In genomic region chr11:1049911-1050580, GRCh38 we compare ENCODE assay signal across 30 cellular contexts. TPM values are rescaled to one million over a fixed set of nuclear protein-coding genes. Genes with fewer than 3 reads are reported as not detected.
DNase-seq lines count a peak whose midpoint lies in the region; ATAC-seq, FAIRE-seq and TF ChIP-seq lines count a peak whose summit lies in the region.
"Had no signal": no experiment of that assay in that cellular context is flagged by ENCODE, and none has a peak within 500 bp of the region (broad histone marks: within the 10 kb centered on the region; RNA-seq: fewer than 3 reads in every experiment).

No MANE protein-coding gene starts in this region.

- H3K27me3 ChIP-seq in left lung, result peaks cover 0 to 70% of the 10 kb centered on the region in 2 donors
- peaks cover 0 to 24% (median 16%) of the 10 kb centered on the region in 3 donors for H3K27me3 ChIP-seq in psoas muscle (ENCODE audit: insufficient read depth in 3 of 3, low read length in 2 of 3)
- H3K27me3 ChIP-seq: neutrophil had no signal

- H3K36me3 ChIP-seq in left lung (no peaks in the 10 kb centered on the region), psoas muscle (ENCODE audit: insufficient read depth in 1 of 2, low read depth in 1 of 2) (no peaks in the 10 kb centered on the region)
- H3K36me3 ChIP-seq: heart right ventricle, neutrophil, tibial artery had no signal

- no peak for ATAC-seq in left lung
- no peak for ATAC-seq in psoas muscle

- 74 to 81% (median 74%) methylated on average over 17 to 18 of the region's 18 CpGs for WGBS in psoas muscle, 3 donors

- H3K4me1 ChIP-seq in left lung (peaks cover 6 to 22% of the 10 kb centered on the region in 2 donors), psoas muscle (no peaks in the 10 kb centered on the region)

- peak; percentile 20 for FAIRE-seq in HTR-8/SVneo (lab: Jason Lieb, UNC)
- FAIRE-seq: A204.1 had no signal

- H3K27ac ChIP-seq in left lung, result no peak overlapping the region
- H3K27ac ChIP-seq in psoas muscle, result no peak overlapping the region
- H3K27ac ChIP-seq: coronary artery, heart right ventricle, neutrophil, tibial artery had no signal

- no peak for TF ChIP-seq CTCF in left lung (IDR thresholded peaks at IDR 0.05)
- no peak for TF ChIP-seq CTCF in psoas muscle (IDR thresholded peaks at IDR 0.05)

- no peak overlapping the region for H3K4me3 ChIP-seq in left lung
- H3K4me3 ChIP-seq in psoas muscle, result no peak overlapping the region
- H3K4me3 ChIP-seq: coronary artery, heart right ventricle, smooth muscle cell, tibial artery had no signal

- intact Hi-C loops in left lung (cut with DNase I) (no loop called here), psoas muscle (cut with DNase I) (loop anchor here (2.0 to 5.0 kb wide), 3 partner anchors 73 to 203 kb away; partner anchors contain the start of gene AP2A2 (in 2 of the 2))

- peaks cover 0 to under 1% of the 10 kb centered on the region in 2 donors for H3K9me3 ChIP-seq in left lung
- no peaks in the 10 kb centered on the region for H3K9me3 ChIP-seq in psoas muscle
- H3K9me3 ChIP-seq: neutrophil, tibial artery had no signal

- peak; percentile 58 for DNase-seq in activated effector memory CD4-positive, alpha-beta T cell treated with anti-CD3 and anti-CD28 coated beads, Interleukin-2, amount 50 U/mL, for 16 hours
- no peak for DNase-seq in activated effector memory CD4-positive, alpha-beta T cell treated with Interleukin-2 at 50 U/mL for 16 hours
- DNase-seq in HTR-8/SVneo (ENCODE audit: insufficient read length, low spot score) (no peak), left lung (peak; percentile 29 to 75), psoas muscle (peak; percentile 7 to 45), globus pallidus (ENCODE audit: low spot score) (no peak), NCI-H526 (lab: John Stamatoyannopoulos, UW) (no peak), HT-29 (ENCODE audit: low spot score) (no peak)
- DNase-seq: activated CD4-positive, alpha-beta T cell treated with anti-CD3 and anti-CD28 coated beads, Interleukin-2, amount 10 ng/mL, durations not matched to agents 7 days and 5 days; activated naive CD4-positive, alpha-beta T cell treated with Interleukin-2 at 50 U/mL for 16 hours; activated T-cell treated with anti-CD3 and anti-CD28 coated beads, Interleukin-2, amount 50 U/mL, for 4 hours; DMS 273 treated with DMSO at 0.1 percent for 48 hours; effector memory CD8-positive, alpha-beta T cell; H9; KBM-7; NCI-H2029 treated with DMSO at 0.1 percent for 48 hours; NCI-H2227 treated with DMSO at 0.1 percent for 48 hours; stimulated activated CD4-positive, alpha-beta T cell treated with anti-CD3 and anti-CD28 coated beads, Interleukin-2, amount 100 ng/mL, for 24 hours had no signal

RNA-seq across cellular contexts. Expression of gene MUC6, which starts 13.5 kb away (rescaled TPM):
- total RNA-seq in left lung, result not detected
- not detected for total RNA-seq in psoas muscle
- under 1 TPM; under 0.01 to 0.04 (median 0.01) TPM for polyA plus RNA-seq in psoas muscle
- total RNA-seq in HT-29 (2014; rRNA removed; shearing (Covaris generic)), result 0.08 and 0.31 TPM in 2 replicates
- total RNA-seq: activated CD4-positive, alpha-beta T cell treated with anti-CD3 and anti-CD28 coated beads, Interleukin-2, amount 10 ng/mL, durations not matched to agents 7 days and 5 days; CD8-positive, alpha-beta memory T cell; fibroblast of villous mesenchyme; H9; heart right ventricle; HT1080; MCF 10A; myocyte; smooth muscle cell had no signal
- polyA plus RNA-seq: CD8-positive, alpha-beta memory T cell; smooth muscle cell had no signal

RNA-seq across cellular contexts. Expression of gene MUC2, which starts 24.6 kb away (rescaled TPM):
- total RNA-seq in left lung (not detected), psoas muscle (under 1 TPM in 3 of 4 donors, not detected in 1; 0.02 to 0.44 (median 0.04) TPM)
- polyA plus RNA-seq in psoas muscle, result under 1 TPM in 2 of 3 donors, not detected in 1; under 0.01 to 0.01 TPM
- 6.9 and 9.1 TPM in 2 replicates for total RNA-seq in HT-29 (2014; rRNA removed; shearing (Covaris generic))
- total RNA-seq: activated CD4-positive, alpha-beta T cell treated with anti-CD3 and anti-CD28 coated beads, Interleukin-2, amount 10 ng/mL, durations not matched to agents 7 days and 5 days; CD8-positive, alpha-beta memory T cell; fibroblast of villous mesenchyme; H9; HT1080; myocyte; RPMI7951; smooth muscle cell had no signal
- polyA plus RNA-seq: CD8-positive, alpha-beta memory T cell; heart right ventricle; smooth muscle cell had no signal

Comparison
In these comparisons a context has a peak if more than half of its experiments do, and no peak if none do; other contexts are left out.
1. DNase-seq: peak in activated effector memory CD4-positive, alpha-beta T cell treated with anti-CD3 and anti-CD28 coated beads, Interleukin-2, amount 50 U/mL, for 16 hours (single experiment), left lung (2 of 2) and psoas muscle (2 of 2); none in activated effector memory CD4-positive, alpha-beta T cell treated with Interleukin-2 at 50 U/mL for 16 hours (single experiment), HTR-8/SVneo (single experiment), globus pallidus (single experiment), NCI-H526 (0 of 2) and HT-29 (single experiment).
2. intact Hi-C loops: an anchor here in psoas muscle (2.0 to 5.0 kb wide); none called in left lung.